21 cellular contexts compared by ENCODE assay signal in genomic region chr1:153488731-153489130, GRCh38. TPM values are rescaled to one million over a fixed set of nuclear protein-coding genes. Genes with fewer than 3 reads are reported as not detected.
DNase-seq lines count a peak whose midpoint lies in the region; ATAC-seq and TF ChIP-seq lines count a peak whose summit lies in the region.
"Had no signal": no experiment of that assay in that cellular context is flagged by ENCODE, and none has a peak within 500 bp of the region (broad histone marks: within the 10 kb centered on the region; RNA-seq: fewer than 3 reads in every experiment).

No MANE protein-coding gene starts in this region.

- TF ChIP-seq POLR2A in breast epithelium (IDR thresholded peaks at IDR 0.05): no peak
- TF ChIP-seq POLR2A in uterus (IDR thresholded peaks at IDR 0.05): no peak

- H3K4me3 ChIP-seq in breast epithelium (no peak overlapping the region), astrocyte of the cerebellum (ENCODE audit: low read depth, low read length) (no peak overlapping the region), right cardiac atrium (ENCODE audit: low read length) (no peak overlapping the region), uterus (no peak overlapping the region), colonic mucosa (no peak overlapping the region)

- H3K27ac Mint-ChIP-seq in MCF 10A (ENCODE audit: low read depth, unreplicated experiment): no peak overlapping the region
- H3K27ac Mint-ChIP-seq: nephron progenitor cell; stimulated activated naive B cell treated with anti-CD40 and anti-IgM and Interleukin-4, amounts not matched to agents 10 μg/mL and 1 μg/mL and 100 μg/mL, for 72 hours had no signal

- no peak overlapping the region for H3K9ac ChIP-seq in colonic mucosa (ENCODE audit: low read depth in 2 of 2, low read length in 2 of 2)

- no peaks in the 10 kb centered on the region for H3K9me3 Mint-ChIP-seq in MCF 10A (ENCODE audit: unreplicated experiment)
- H3K9me3 Mint-ChIP-seq: nephron progenitor cell; stimulated activated naive B cell treated with anti-CD40 and anti-IgM and Interleukin-4, amounts not matched to agents 10 μg/mL and 1 μg/mL and 100 μg/mL, for 72 hours had no signal

- in situ Hi-C loops in astrocyte of the cerebellum (cut with HindIII; ENCODE audit: low sequenced_read_pairs): no loop called here

- WGBS in right cardiac atrium: 17% methylated on average over 4 of the region's 4 CpGs

- H3K4me3 Mint-ChIP-seq in MCF 10A (ENCODE audit: unreplicated experiment): no peak overlapping the region
- H3K4me3 Mint-ChIP-seq: nephron progenitor cell; stimulated activated naive B cell treated with anti-CD40 and anti-IgM and Interleukin-4, amounts not matched to agents 10 μg/mL and 1 μg/mL and 100 μg/mL, for 72 hours had no signal

- ATAC-seq in right cardiac atrium: peak; percentile 21 to 36
- no peak for ATAC-seq in GM18868 (IDR thresholded peaks at IDR 0.05; ENCODE audit: unreplicated experiment)
- ATAC-seq: stimulated activated naive B cell treated with anti-CD40 and anti-IgM and Interleukin-4, amounts not matched to agents 10 μg/mL and 1 μg/mL and 100 μg/mL, for 72 hours had no signal

- CTCF ChIA-PET in MCF 10A (lab: Yijun Ruan, JAX): interaction anchor here (0.7 to 31.7 kb wide), 6 partner anchors 22 to 133 kb away, joined by 3 to 1438 read pairs (median 4); partner anchors contain the start of genes PGLYRP4, S100A12 and S100A9

- H3K4me1 ChIP-seq in breast epithelium: peaks cover 0 to 7% of the 10 kb centered on the region in 2 donors
- H3K4me1 ChIP-seq in right cardiac atrium (ENCODE audit: control insufficient read depth, insufficient read depth, low read length): peaks cover 9% of the 10 kb centered on the region
- H3K4me1 ChIP-seq in uterus: peaks cover 0 to 4% of the 10 kb centered on the region in 2 donors
- no peaks in the 10 kb centered on the region for H3K4me1 ChIP-seq in colonic mucosa

- peaks cover 30% of the 10 kb centered on the region for H3K27me3 Mint-ChIP-seq in MCF 10A (ENCODE audit: insufficient read depth, unreplicated experiment)

- H3K4me1 Mint-ChIP-seq in MCF 10A (ENCODE audit: insufficient read depth, unreplicated experiment): peaks cover 55% of the 10 kb centered on the region

- TF ChIP-seq CTCF in MCF 10A (IDR thresholded peaks at IDR 0.05; ENCODE audit: unreplicated experiment) (no peak), breast epithelium (IDR thresholded peaks at IDR 0.05) (no peak), astrocyte of the cerebellum (IDR thresholded peaks at IDR 0.05; ENCODE audit: low read depth, low read length, missing control alignments) (no peak), uterus (IDR thresholded peaks at IDR 0.05) (no peak), colonic mucosa (IDR thresholded peaks at IDR 0.05) (no peak)

- intact Hi-C loops in MCF 10A (cut with micrococcal nuclease) (no loop called here), breast epithelium (cut with DNase I; ENCODE audit: low total_unique reads) (no loop called here), right cardiac atrium (cut with DNase I) (no loop called here), uterus (cut with DNase I; ENCODE audit: low total_unique reads) (no loop called here), colonic mucosa (cut with DNase I) (no loop called here)

- BruUV-seq in MCF 10A (replicated peaks; lab: Mats Ljungman, UMichigan): no TSS peak

- H3K36me3 Mint-ChIP-seq in MCF 10A (ENCODE audit: insufficient read depth, unreplicated experiment): no peaks in the 10 kb centered on the region
- H3K36me3 Mint-ChIP-seq: stimulated activated naive B cell treated with anti-CD40 and anti-IgM and Interleukin-4, amounts not matched to agents 10 μg/mL and 1 μg/mL and 100 μg/mL, for 72 hours had no signal

- H3K36me3 ChIP-seq in breast epithelium (no peaks in the 10 kb centered on the region), uterus (no peaks in the 10 kb centered on the region), colonic mucosa (no peaks in the 10 kb centered on the region)

- POLR2A ChIA-PET in MCF 10A (lab: Yijun Ruan, JAX): interaction anchor here (0.7 to 1.8 kb wide), 4 partner anchors 10 to 599 kb away, joined by 3 to 7 read pairs (median 4); partner anchors contain the start of genes S100A12 and S100A9

- H3K27me3 ChIP-seq in breast epithelium (no peaks in the 10 kb centered on the region), right cardiac atrium (ENCODE audit: control insufficient read depth, insufficient read depth) (no peaks in the 10 kb centered on the region), uterus (no peaks in the 10 kb centered on the region), colonic mucosa (no peaks in the 10 kb centered on the region)

- DNase-seq in MCF 10A (ENCODE audit: unreplicated experiment) (peak; percentile 60), breast epithelium (ENCODE audit: low spot score in 2 of 2) (no peak), astrocyte of the cerebellum (ENCODE audit: low read depth) (peak; percentile 26), right cardiac atrium (no peak), uterus (peak in 1 of 2 donors; percentile 76), colonic mucosa (no peak)
- DNase-seq in central memory CD4-positive, alpha-beta T cell: no peak
- DNase-seq: activated CD4-positive, CD25-positive, alpha-beta regulatory T cell; activated naive CD4-positive, alpha-beta T cell; Calu3; cerebellar nuclear complex; hippocampal formation; IMR-90; NCI-H1417 treated with DMSO at 0.1 percent for 48 hours; nephron progenitor cell; stimulated activated naive B cell treated with anti-CD40 and anti-IgM and Interleukin-4, amounts not matched to agents 10 μg/mL and 1 μg/mL and 100 μg/mL, for 72 hours; SW 1271 had no signal

- H3K9me3 ChIP-seq in breast epithelium (no peaks in the 10 kb centered on the region), right cardiac atrium (ENCODE audit: control insufficient read depth, low read length) (no peaks in the 10 kb centered on the region), uterus (no peaks in the 10 kb centered on the region), colonic mucosa (no peaks in the 10 kb centered on the region)

- H3K27ac ChIP-seq in breast epithelium: peak overlapping the region in 1 of 2 donors; percentile 91
- H3K27ac ChIP-seq in right cardiac atrium (ENCODE audit: low read length): no peak overlapping the region
- peak overlapping the region; percentile 88 to 91 for H3K27ac ChIP-seq in uterus
- H3K27ac ChIP-seq in colonic mucosa: no peak overlapping the region

RNA-seq across cellular contexts. Expression of gene S100A7, which starts 28.3 kb away (rescaled TPM):
- total RNA-seq in MCF 10A (2022): not detected in 2 replicates
- total RNA-seq in breast epithelium: not detected
- total RNA-seq in right cardiac atrium: not detected
- not detected for polyA plus RNA-seq in right cardiac atrium
- total RNA-seq in uterus: 1 to 10 TPM in 1 of 4 donors, not detected in 3; 3.5 TPM
- not detected for total RNA-seq in colonic mucosa
- total RNA-seq: Calu3, H1, IMR-90, liver, OCI-LY7 had no signal
- polyA plus RNA-seq: H1, IMR-90, liver had no signal

RNA-seq across cellular contexts. Expression of gene S100A6, which starts 47.1 kb away (rescaled TPM):
- total RNA-seq in MCF 10A (2022) (2,571 and 2,904 TPM in 2 replicates), breast epithelium (100 to 1,000 TPM; 351 to 861 (median 423) TPM), right cardiac atrium (100 to 1,000 TPM; 334 to 461 (median 411) TPM), uterus (100 to 1,000 TPM in 3 of 4 donors, 10 to 100 TPM in 1; 55.5 to 729 (median 448) TPM), colonic mucosa (1,000 to 10,000 TPM; 2,444 to 2,474 TPM)
- polyA plus RNA-seq in right cardiac atrium: 819 TPM
- total RNA-seq: OCI-LY7 had no signal

RNA-seq across cellular contexts. Expression of gene S100A5, which starts 52.0 kb away (rescaled TPM):
- total RNA-seq in MCF 10A (2022): not detected in 2 replicates
- not detected for total RNA-seq in breast epithelium
- total RNA-seq in right cardiac atrium: not detected
- not detected for polyA plus RNA-seq in right cardiac atrium
- total RNA-seq in uterus: not detected
- total RNA-seq in colonic mucosa: not detected
- total RNA-seq: Calu3, H1, IMR-90, liver, OCI-LY7 had no signal
- polyA plus RNA-seq: H1, liver had no signal

RNA-seq across cellular contexts. Expression of gene S100A4, which starts 56.9 kb away (rescaled TPM):
- 27.2 and 60.7 TPM in 2 replicates for total RNA-seq in MCF 10A (2022)
- 1,000 to 10,000 TPM in 1 of 3 donors, 100 to 1,000 TPM in 2; 177 to 1,015 (median 198) TPM for total RNA-seq in breast epithelium
- 100 to 1,000 TPM in 3 of 4 donors, 10 to 100 TPM in 1; 95.9 to 243 (median 148) TPM for total RNA-seq in right cardiac atrium
- 329 TPM for polyA plus RNA-seq in right cardiac atrium
- 100 to 1,000 TPM in 3 of 4 donors, 10 to 100 TPM in 1; 58.9 to 226 (median 155) TPM for total RNA-seq in uterus
- total RNA-seq in colonic mucosa: 10 to 100 TPM; 41.8 to 83.8 TPM

Comparison
In these comparisons a context has a peak if more than half of its experiments do, and no peak if none do; other contexts are left out.
1. DNase-seq: peak in MCF 10A (single experiment) and astrocyte of the cerebellum (single experiment); none in breast epithelium (0 of 2), right cardiac atrium (0 of 3), central memory CD4-positive, alpha-beta T cell (single experiment) and colonic mucosa (single experiment).
2. H3K27ac ChIP-seq: peak in uterus (2 of 2); none in right cardiac atrium (single experiment) and colonic mucosa (single experiment).